Comparison of ENCODE assay signal across 12 cellular contexts in the genomic region with DNA sequence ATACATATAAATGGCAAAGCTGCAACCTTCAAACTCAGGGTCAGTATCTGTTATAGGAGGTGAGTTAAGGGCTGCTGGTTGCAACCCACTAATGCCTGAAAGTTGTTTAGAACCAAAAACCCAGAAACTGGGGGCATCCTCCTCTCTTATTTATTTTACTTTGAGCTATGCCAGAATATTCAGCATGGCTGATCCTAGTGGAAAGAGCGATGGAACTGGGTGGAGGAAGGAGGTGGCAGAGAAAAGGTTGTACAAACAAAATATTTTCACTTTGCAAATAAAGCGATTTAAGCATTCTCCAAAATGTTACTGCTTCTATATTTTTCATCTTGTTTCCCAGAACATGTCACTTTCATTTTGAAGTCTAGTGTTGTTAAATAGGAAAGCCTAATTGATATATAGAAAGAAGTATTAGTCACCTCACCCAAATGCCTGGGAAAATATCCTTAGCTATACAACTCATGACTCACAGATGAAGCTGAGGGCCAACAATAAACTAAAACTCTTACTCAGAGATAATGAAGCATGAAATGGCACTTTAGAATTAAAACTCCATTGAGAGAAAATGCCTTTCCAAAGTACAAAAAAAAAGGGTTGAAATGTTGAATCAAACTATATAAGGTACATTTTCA.
A peak's percentile ranks its signal among the peaks of the same experiment; 100 is the strongest.
DNase-seq lines count a peak whose midpoint lies in the region; FAIRE-seq and TF ChIP-seq lines count a peak whose summit lies in the region.
"Had no signal": no experiment of that assay in that cellular context is flagged by ENCODE, and none has a peak within 500 bp of the region (broad histone marks: within the 10 kb centered on the region; RNA-seq: fewer than 3 reads in every experiment).

No MANE protein-coding gene starts in this region.

- H3K27ac ChIP-seq in keratinocyte (ENCODE audit: control insufficient read depth, insufficient read depth, low read length) (peak overlapping the region; percentile 52), neural progenitor cell (no peak overlapping the region)
- H3K27ac ChIP-seq: coronary artery had no signal

- no peaks in the 10 kb centered on the region for H3K27me3 ChIP-seq in keratinocyte (ENCODE audit: control insufficient read depth, extremely low read depth, insufficient read depth, low read length)
- no peaks in the 10 kb centered on the region for H3K27me3 ChIP-seq in neural progenitor cell

- no peaks in the 10 kb centered on the region for H3K79me2 ChIP-seq in keratinocyte (ENCODE audit: control insufficient read depth, insufficient read depth, low read length)
- H3K79me2 ChIP-seq in neural progenitor cell (ENCODE audit: low read depth): no peaks in the 10 kb centered on the region

- H3K9me3 ChIP-seq in keratinocyte (ENCODE audit: control insufficient read depth, low read depth, low read length) (no peaks in the 10 kb centered on the region), neural progenitor cell (ENCODE audit: low read depth) (no peaks in the 10 kb centered on the region)

- H4K20me1 ChIP-seq in keratinocyte (ENCODE audit: control insufficient read depth, extremely low read depth, insufficient read depth, low read length): no peaks in the 10 kb centered on the region
- no peaks in the 10 kb centered on the region for H4K20me1 ChIP-seq in neural progenitor cell (ENCODE audit: low read depth)

- no peaks in the 10 kb centered on the region for H3K36me3 Mint-ChIP-seq in activated CD4-positive, alpha-beta memory T cell treated with anti-CD3 and anti-CD28 coated beads for 36 hours
- no peaks in the 10 kb centered on the region for H3K36me3 Mint-ChIP-seq in neural progenitor cell
- H3K36me3 Mint-ChIP-seq: CD8-positive, alpha-beta memory T cell had no signal

- no peaks in the 10 kb centered on the region for H3K36me3 ChIP-seq in keratinocyte (ENCODE audit: control insufficient read depth in 2 of 2, extremely low read depth in 1 of 2, insufficient read depth in 2 of 2, low read length in 2 of 2)
- H3K36me3 ChIP-seq in neural progenitor cell: no peaks in the 10 kb centered on the region

- POLR2A ChIA-PET in activated CD4-positive, alpha-beta memory T cell treated with anti-CD3 and anti-CD28 coated beads for 36 hours (lab: Charles Lee): no interaction called here

- CTCF ChIA-PET in activated CD4-positive, alpha-beta memory T cell treated with anti-CD3 and anti-CD28 coated beads for 36 hours (lab: Charles Lee): no interaction called here

- H3F3A ChIP-seq in neural progenitor cell (ENCODE audit: low read depth): no peaks in the 10 kb centered on the region

- H3K27ac Mint-ChIP-seq in activated CD4-positive, alpha-beta memory T cell treated with anti-CD3 and anti-CD28 coated beads for 36 hours: no peak overlapping the region
- H3K27ac Mint-ChIP-seq in neural progenitor cell: no peak overlapping the region
- H3K27ac Mint-ChIP-seq: CD8-positive, alpha-beta memory T cell had no signal

- H3K9me3 Mint-ChIP-seq in activated CD4-positive, alpha-beta memory T cell treated with anti-CD3 and anti-CD28 coated beads for 36 hours: no peaks in the 10 kb centered on the region
- no peaks in the 10 kb centered on the region for H3K9me3 Mint-ChIP-seq in neural progenitor cell

- no peak overlapping the region for H3K4me3 ChIP-seq in astrocyte of the spinal cord (ENCODE audit: low read depth, low read length)
- no peak overlapping the region for H3K4me3 ChIP-seq in keratinocyte (ENCODE audit: control insufficient read depth in 2 of 3, extremely low read depth in 1 of 3, insufficient read depth in 2 of 3, low read depth in 1 of 3, low read length in 3 of 3)
- H3K4me3 ChIP-seq in neural progenitor cell: no peak overlapping the region
- H3K4me3 ChIP-seq: coronary artery had no signal

- peaks cover 8% of the 10 kb centered on the region for H3K4me1 ChIP-seq in keratinocyte (ENCODE audit: control insufficient read depth, extremely low read depth, insufficient read depth, low read length)
- no peaks in the 10 kb centered on the region for H3K4me1 ChIP-seq in neural progenitor cell

- H2AFZ ChIP-seq in keratinocyte (ENCODE audit: control insufficient read depth, low read length) (no peak overlapping the region), neural progenitor cell (replicated peaks) (no peak overlapping the region)

- intact Hi-C loops in activated CD4-positive, alpha-beta memory T cell treated with anti-CD3 and anti-CD28 coated beads for 36 hours (cut with micrococcal nuclease): no loop called here

- no peak overlapping the region for H3K4me3 Mint-ChIP-seq in activated CD4-positive, alpha-beta memory T cell treated with anti-CD3 and anti-CD28 coated beads for 36 hours
- H3K4me3 Mint-ChIP-seq in neural progenitor cell: no peak overlapping the region
- H3K4me3 Mint-ChIP-seq: CD8-positive, alpha-beta memory T cell had no signal

- no peaks in the 10 kb centered on the region for H3K9me1 ChIP-seq in keratinocyte (ENCODE audit: control insufficient read depth, extremely low read depth, insufficient read depth, low read length)

- dilution Hi-C loops in keratinocyte (cut with MboI; ENCODE audit: extremely low pct_ligation_motif_present, low sequenced_read_pairs): no loop called here

- FAIRE-seq in HTR-8/SVneo (lab: Jason Lieb, UNC): no peak
- FAIRE-seq in keratinocyte (lab: Jason Lieb, UNC): peak; percentile 81
- FAIRE-seq: GM12892 had no signal

- H3K4me1 Mint-ChIP-seq in activated CD4-positive, alpha-beta memory T cell treated with anti-CD3 and anti-CD28 coated beads for 36 hours (ENCODE audit: low read depth): no peaks in the 10 kb centered on the region
- H3K4me1 Mint-ChIP-seq in neural progenitor cell: peaks cover 3% of the 10 kb centered on the region
- H3K4me1 Mint-ChIP-seq: CD8-positive, alpha-beta memory T cell had no signal

- H3K4me2 ChIP-seq in keratinocyte (ENCODE audit: control insufficient read depth, extremely low read depth, insufficient read depth, low read depth, low read length): peak overlapping the region; percentile 1
- no peak overlapping the region for H3K4me2 ChIP-seq in neural progenitor cell

- TF ChIP-seq CTCF in AG09319 (IDR thresholded peaks at IDR 0.05; ENCODE audit: low read depth, low read length): no peak
- no peak for TF ChIP-seq CTCF in astrocyte of the spinal cord (IDR thresholded peaks at IDR 0.05; ENCODE audit: low read depth, low read length)
- TF ChIP-seq CTCF in keratinocyte (optimal IDR thresholded peaks at IDR 0.05 in 1 of 3, IDR thresholded peaks at IDR 0.05 in 1 of 3, conservative IDR thresholded peaks at IDR 0.05 in 1 of 3; ENCODE audit: extremely low read depth in 1 of 3, insufficient read depth in 2 of 3, low read length in 3 of 3): no peak
- TF ChIP-seq CTCF in neural progenitor cell (IDR thresholded peaks at IDR 0.05): no peak

- H3K27me3 Mint-ChIP-seq in activated CD4-positive, alpha-beta memory T cell treated with anti-CD3 and anti-CD28 coated beads for 36 hours: no peaks in the 10 kb centered on the region
- H3K27me3 Mint-ChIP-seq in neural progenitor cell (ENCODE audit: insufficient read depth, low read depth): no peaks in the 10 kb centered on the region

- H3K9ac ChIP-seq in keratinocyte (ENCODE audit: control insufficient read depth, extremely low read depth, insufficient read depth, low read length) (no peak overlapping the region), neural progenitor cell (no peak overlapping the region)

- in situ Hi-C loops in astrocyte of the spinal cord (cut with HindIII; ENCODE audit: low sequenced_read_pairs): no loop called here

- peak; percentile 64 for DNase-seq in AG09319 (ENCODE audit: extremely low read depth, low read depth)
- DNase-seq in HTR-8/SVneo (ENCODE audit: insufficient read length, low spot score): peak; percentile 23
- peak; percentile 91 for DNase-seq in astrocyte of the spinal cord (ENCODE audit: low read depth, low spot score)
- no peak for DNase-seq in keratinocyte (ENCODE audit: low read depth, low spot score)
- DNase-seq in activated CD4-positive, alpha-beta T cell treated with anti-CD3 and anti-CD28 coated beads, Interleukin-2, amount 50 U/mL, for 48 hours: no peak
- DNase-seq in pons (ENCODE audit: low spot score): no peak
- DNase-seq in activated CD4-positive, alpha-beta memory T cell treated with anti-CD3 and anti-CD28 coated beads for 36 hours: no peak
- no peak for DNase-seq in neural progenitor cell (ENCODE audit: low spot score)
- DNase-seq: CD8-positive, alpha-beta memory T cell; NCI-H2029 had no signal

Comparison
In these comparisons a context has a peak if more than half of its experiments do, and no peak if none do; other contexts are left out.
1. DNase-seq: peak in AG09319 (single experiment), HTR-8/SVneo (single experiment) and astrocyte of the spinal cord (single experiment); none in keratinocyte (single experiment), activated CD4-positive, alpha-beta T cell treated with anti-CD3 and anti-CD28 coated beads, Interleukin-2, amount 50 U/mL, for 48 hours (0 of 2), pons (single experiment), activated CD4-positive, alpha-beta memory T cell treated with anti-CD3 and anti-CD28 coated beads for 36 hours (single experiment) and neural progenitor cell (single experiment).